ENCODE assay signal across 19 cellular contexts in genomic region chr5:15993934-15994333, GRCh38.
A peak's percentile ranks its signal among the peaks of the same experiment; 100 is the strongest.
DNase-seq lines count a peak whose midpoint lies in the region; ATAC-seq and TF ChIP-seq lines count a peak whose summit lies in the region.
"Had no signal": no experiment of that assay in that cellular context is flagged by ENCODE, and none has a peak within 500 bp of the region (broad histone marks: within the 10 kb centered on the region; RNA-seq: fewer than 3 reads in every experiment).

No MANE protein-coding gene starts in this region.

- H3K36me3 Mint-ChIP-seq in chondrocyte (ENCODE audit: low read depth), result peaks cover 14% of the 10 kb centered on the region
- H3K36me3 Mint-ChIP-seq: activated CD8-positive, alpha-beta memory T cell treated with anti-CD3 and anti-CD28 coated beads, Interleukin-2, amount 10 ng/mL, durations not matched to agents 7 days and 5 days; CD8-positive, alpha-beta memory T cell had no signal

- H3K4me3 Mint-ChIP-seq in chondrocyte (ENCODE audit: unreplicated experiment), result no peak overlapping the region
- H3K4me3 Mint-ChIP-seq: activated CD8-positive, alpha-beta memory T cell treated with anti-CD3 and anti-CD28 coated beads, Interleukin-2, amount 10 ng/mL, durations not matched to agents 7 days and 5 days; activated naive CD4-positive, alpha-beta T cell treated with anti-CD3 and anti-CD28 coated beads for 36 hours; CD8-positive, alpha-beta memory T cell; natural killer cell treated with Interleukin-12 subunit alpha and Interleukin-12 subunit beta and Interleukin-15 and Interleukin-18, amount 100 ng/mL, for 72 hours; stimulated activated naive CD8-positive, alpha-beta T cell treated with anti-CD3 and anti-CD28 coated beads, Interleukin-15, Interleukin-2, amounts not matched to agents 100 ng/mL and 50 ng/mL, for 24 hours had no signal

- peaks cover 12% of the 10 kb centered on the region for H3K4me1 Mint-ChIP-seq in chondrocyte (ENCODE audit: low read depth)
- H3K4me1 Mint-ChIP-seq: activated CD8-positive, alpha-beta memory T cell treated with anti-CD3 and anti-CD28 coated beads, Interleukin-2, amount 10 ng/mL, durations not matched to agents 7 days and 5 days; CD8-positive, alpha-beta memory T cell had no signal

- peaks cover 3% of the 10 kb centered on the region for H3K27me3 Mint-ChIP-seq in chondrocyte (ENCODE audit: low read depth)
- H3K27me3 Mint-ChIP-seq: activated CD8-positive, alpha-beta memory T cell treated with anti-CD3 and anti-CD28 coated beads, Interleukin-2, amount 10 ng/mL, durations not matched to agents 7 days and 5 days; CD8-positive, alpha-beta memory T cell; natural killer cell treated with Interleukin-12 subunit alpha and Interleukin-12 subunit beta and Interleukin-15 and Interleukin-18, amount 100 ng/mL, for 72 hours; stimulated activated naive CD8-positive, alpha-beta T cell treated with anti-CD3 and anti-CD28 coated beads, Interleukin-15, Interleukin-2, amounts not matched to agents 100 ng/mL and 50 ng/mL, for 24 hours had no signal

- H3K9me3 Mint-ChIP-seq in chondrocyte (ENCODE audit: low read depth), result peaks cover 32% of the 10 kb centered on the region

- DNase-seq in AG10803 (ENCODE audit: low read depth) (peak; percentile 16), HT1080 (ENCODE audit: low read depth) (peak; percentile 32), chondrocyte (ENCODE audit: low spot score) (no peak), kidney tubule cell (ENCODE audit: low spot score) (peak; percentile 20), NOMO-1 treated with DMSO at 0.1 percent for 48 hours (lab: John Stamatoyannopoulos, UW; ENCODE audit: unreplicated experiment) (no peak), islet precursor cell (no peak)
- DNase-seq: activated CD8-positive, alpha-beta memory T cell treated with anti-CD3 and anti-CD28 coated beads, Interleukin-2, amount 10 ng/mL, durations not matched to agents 7 days and 5 days; activated naive CD4-positive, alpha-beta T cell treated with anti-CD3 and anti-CD28 coated beads for 36 hours; CD8-positive, alpha-beta memory T cell; KG1; left colon; NCI-H1694 treated with DMSO at 0.1 percent for 48 hours; NCI-H82; SHP77; sigmoid colon had no signal

- no peak overlapping the region for H3K4me3 ChIP-seq in AG10803 (ENCODE audit: low read length)
- H3K4me3 ChIP-seq: sigmoid colon had no signal

- TF ChIP-seq CTCF in AG10803 (conservative IDR thresholded peaks at IDR 0.05; ENCODE audit: low read length), result peak; percentile 59
- TF ChIP-seq CTCF in chondrocyte (IDR thresholded peaks at IDR 0.05), result peak; percentile 68

- ATAC-seq in HG02588 (IDR thresholded peaks at IDR 0.05; ENCODE audit: unreplicated experiment) (no peak), HG02884 (IDR thresholded peaks at IDR 0.05; ENCODE audit: unreplicated experiment) (no peak)
- ATAC-seq: activated CD8-positive, alpha-beta memory T cell treated with anti-CD3 and anti-CD28 coated beads, Interleukin-2, amount 10 ng/mL, durations not matched to agents 7 days and 5 days; left colon; natural killer cell treated with Interleukin-12 subunit alpha and Interleukin-12 subunit beta and Interleukin-15 and Interleukin-18, amount 100 ng/mL, for 72 hours had no signal

- no peak overlapping the region for H3K27ac Mint-ChIP-seq in chondrocyte (ENCODE audit: unreplicated experiment)
- H3K27ac Mint-ChIP-seq: activated CD8-positive, alpha-beta memory T cell treated with anti-CD3 and anti-CD28 coated beads, Interleukin-2, amount 10 ng/mL, durations not matched to agents 7 days and 5 days; activated naive CD4-positive, alpha-beta T cell treated with anti-CD3 and anti-CD28 coated beads for 36 hours; CD8-positive, alpha-beta memory T cell; natural killer cell treated with Interleukin-12 subunit alpha and Interleukin-12 subunit beta and Interleukin-15 and Interleukin-18, amount 100 ng/mL, for 72 hours; stimulated activated naive CD8-positive, alpha-beta T cell treated with anti-CD3 and anti-CD28 coated beads, Interleukin-15, Interleukin-2, amounts not matched to agents 100 ng/mL and 50 ng/mL, for 24 hours had no signal

Comparison
In these comparisons a context has a peak if more than half of its experiments do, and no peak if none do; other contexts are left out.
1. DNase-seq: peak in AG10803 (single experiment), HT1080 (single experiment) and kidney tubule cell (single experiment); none in chondrocyte (single experiment), NOMO-1 treated with DMSO at 0.1 percent for 48 hours (single experiment) and islet precursor cell (single experiment).